8 cellular contexts compared by ENCODE assay signal in the genomic region with DNA sequence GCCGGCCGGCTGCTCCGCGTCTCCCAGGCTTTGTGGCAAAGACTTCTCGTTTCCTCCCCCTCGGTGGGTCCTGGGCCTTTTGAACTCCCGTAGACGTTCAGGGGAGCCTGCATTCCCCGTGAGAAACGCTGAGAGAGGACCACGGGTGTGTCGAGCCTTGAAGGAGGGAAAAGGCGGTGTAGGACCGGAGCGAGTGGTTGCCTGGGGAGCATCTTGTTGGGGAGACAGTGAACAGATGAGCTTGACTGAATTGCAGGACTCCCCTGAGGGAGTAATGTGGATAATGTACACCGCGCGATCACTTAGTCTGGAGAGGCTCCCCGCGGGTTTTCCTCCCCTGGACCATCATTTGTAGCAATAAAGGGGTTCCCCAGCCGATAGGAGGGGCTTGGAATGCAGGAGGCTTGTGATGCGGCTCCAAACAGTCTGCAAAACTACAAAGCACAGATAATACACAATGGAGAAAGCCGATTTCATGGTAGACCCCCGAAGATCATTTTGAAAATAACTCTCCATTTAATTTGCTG. TPM values are rescaled to one million over a fixed set of nuclear protein-coding genes. Genes with fewer than 3 reads are reported as not detected.
DNase-seq lines count a peak whose midpoint lies in the region; ATAC-seq, FAIRE-seq and TF ChIP-seq lines count a peak whose summit lies in the region.

No MANE protein-coding gene starts in this region.

- H3K4me3 ChIP-seq in DND-41 (ENCODE audit: low read depth in 1 of 2, low read length in 2 of 2) (peak overlapping the region; percentile 46 to 80), Karpas-422 (ENCODE audit: low read length) (peak overlapping the region; percentile 96), choroid plexus epithelial cell (ENCODE audit: low read depth, low read length) (peak overlapping the region; percentile 93), mucosa of rectum (ENCODE audit: low read length in 2 of 2) (peak overlapping the region; percentile 94 to 96)

- no peaks in the 10 kb centered on the region; the same call in 1 of the 2 replicates for H3K36me3 ChIP-seq in DND-41 (ENCODE audit: insufficient read depth, low read length)
- H3K36me3 ChIP-seq in Karpas-422 (ENCODE audit: insufficient read depth, low read length), result peaks cover 7% of the 10 kb centered on the region; the same call in 1 of the 2 replicates
- no peaks in the 10 kb centered on the region for H3K36me3 ChIP-seq in mucosa of rectum (ENCODE audit: control insufficient read depth in 2 of 2, insufficient read depth in 2 of 2, low read length in 2 of 2)

- no peak for TF ChIP-seq CTCF in DND-41 (IDR thresholded peaks at IDR 0.05; ENCODE audit: borderline replicate concordance, extremely low read depth, low read length, poor library complexity, severe bottlenecking)
- TF ChIP-seq CTCF in choroid plexus epithelial cell (conservative IDR thresholded peaks at IDR 0.05; ENCODE audit: low read depth, low read length), result no peak

- peak overlapping the region; percentile 67 for H3K4me2 ChIP-seq in DND-41 (ENCODE audit: insufficient read depth, low read length)
- peak overlapping the region; percentile 87 for H3K4me2 ChIP-seq in Karpas-422 (ENCODE audit: low read depth, low read length, poor library complexity, severe bottlenecking)

- H3K27me3 ChIP-seq in DND-41 (ENCODE audit: insufficient read depth, low read length, poor library complexity) (no peaks in the 10 kb centered on the region), Karpas-422 (ENCODE audit: low read length) (no peaks in the 10 kb centered on the region), mucosa of rectum (ENCODE audit: control insufficient read depth in 2 of 2, insufficient read depth in 2 of 2, low read length in 2 of 2) (no peaks in the 10 kb centered on the region)

- H3K4me1 ChIP-seq in DND-41 (ENCODE audit: insufficient read depth, low read length) (peaks cover 33% of the 10 kb centered on the region), Karpas-422 (ENCODE audit: low read length) (peaks cover 30% of the 10 kb centered on the region), mucosa of rectum (ENCODE audit: control insufficient read depth in 2 of 2, insufficient read depth in 2 of 2, low read length in 2 of 2) (peaks cover 10 to 16% of the 10 kb centered on the region in 2 donors)

- H4K20me1 ChIP-seq in DND-41 (ENCODE audit: insufficient read depth, low read length) (peaks cover 8% of the 10 kb centered on the region; the same call in 1 of the 2 replicates), Karpas-422 (ENCODE audit: insufficient read depth, low read depth, low read length) (no peaks in the 10 kb centered on the region)

- DNase-seq in DND-41 (no peak), Karpas-422 (no peak), choroid plexus epithelial cell (ENCODE audit: low read depth) (no peak), RCC 7860 (ENCODE audit: low spot score) (no peak), SW 1271 (lab: John Stamatoyannopoulos, UW) (no peak), SKM-1 (lab: John Stamatoyannopoulos, UW; ENCODE audit: unreplicated experiment) (no peak)

- no peak for FAIRE-seq in RCC 7860 (lab: Jason Lieb, UNC)

- ATAC-seq in DND-41 (ENCODE audit: insufficient read depth, low read depth) (no peak), GM21423 (IDR thresholded peaks at IDR 0.05; ENCODE audit: unreplicated experiment) (peak; percentile 2)

- H3K9me3 ChIP-seq in DND-41 (ENCODE audit: insufficient read depth, low read length, severe bottlenecking) (no peaks in the 10 kb centered on the region), Karpas-422 (ENCODE audit: low read length) (no peaks in the 10 kb centered on the region), mucosa of rectum (ENCODE audit: control insufficient read depth in 2 of 2, low read length in 2 of 2) (no peaks in the 10 kb centered on the region)

- no peaks in the 10 kb centered on the region for H3K9me2 ChIP-seq in Karpas-422 (replicated peaks; ENCODE audit: insufficient read depth, low read length)

- H3K27ac ChIP-seq in DND-41 (ENCODE audit: low read length), result peak overlapping the region; percentile 81
- H3K27ac ChIP-seq in Karpas-422 (ENCODE audit: low read length), result peak overlapping the region; percentile 83
- H3K27ac ChIP-seq in mucosa of rectum (ENCODE audit: low read depth in 2 of 2, low read length in 2 of 2), result peak overlapping the region; percentile 94 to 97

- H2AFZ ChIP-seq in DND-41 (ENCODE audit: low read depth, low read length) (peak overlapping the region; percentile 80), Karpas-422 (ENCODE audit: low read length) (peak overlapping the region; percentile 81; the same call in 1 of the 2 replicates)

- H3K9ac ChIP-seq in DND-41 (ENCODE audit: low read depth, low read length), result peak overlapping the region; percentile 65
- H3K9ac ChIP-seq in Karpas-422 (ENCODE audit: low read length), result peak overlapping the region; percentile 96
- H3K9ac ChIP-seq in mucosa of rectum (ENCODE audit: low read depth in 1 of 2, low read length in 2 of 2), result peak overlapping the region; percentile 90 to 94

- H3K79me2 ChIP-seq in DND-41 (ENCODE audit: insufficient read depth, low read length), result peaks cover 52% of the 10 kb centered on the region
- peaks cover 52% of the 10 kb centered on the region for H3K79me2 ChIP-seq in Karpas-422 (ENCODE audit: low read length)

RNA-seq across cellular contexts. Expression of a gene that starts 0.8 kb away (rescaled TPM):
- 67.3 and 84.7 TPM in 2 replicates for total RNA-seq in Karpas-422 (2014; rRNA removed; shearing (Covaris generic); ENCODE audit: low replicate concordance)
